ENCODE assay signal across 12 cellular contexts in the genomic region with DNA sequence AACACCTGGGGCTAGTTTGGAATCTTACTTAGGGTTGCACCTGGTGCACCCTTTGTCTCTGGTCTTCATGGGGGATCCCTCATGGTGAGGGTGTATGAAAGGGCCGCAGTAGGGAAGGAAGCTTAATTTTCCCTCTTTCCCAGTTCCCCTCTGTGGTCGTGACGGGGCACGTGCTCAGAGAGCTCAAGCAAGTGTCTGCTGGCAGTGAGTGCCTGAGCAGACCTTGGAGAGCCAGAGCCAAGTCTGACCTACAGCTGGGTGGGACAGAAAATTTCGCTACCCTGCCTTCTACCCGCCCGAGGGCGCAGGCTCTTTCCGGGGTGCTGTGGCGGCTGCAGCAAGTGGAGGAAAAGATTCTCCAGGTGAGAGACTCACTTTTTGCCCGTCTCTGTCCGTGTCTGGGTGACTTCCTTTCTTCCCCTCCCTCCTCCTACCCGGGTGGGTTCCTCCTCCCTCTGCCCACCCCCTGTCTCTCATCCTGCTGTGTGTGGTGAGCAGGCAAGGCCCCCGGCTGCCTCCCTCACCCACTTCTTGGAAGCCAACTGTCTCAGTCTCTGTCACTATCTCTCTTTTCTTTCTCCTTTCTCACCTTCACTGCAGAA.
DNase-seq lines count a peak whose midpoint lies in the region; ATAC-seq lines count a peak whose summit lies in the region.
"Had no signal": no experiment of that assay in that cellular context is flagged by ENCODE, and none has a peak within 500 bp of the region (broad histone marks: within the 10 kb centered on the region; RNA-seq: fewer than 3 reads in every experiment).

No MANE protein-coding gene starts in this region.

- peaks cover 0 to 19% (median 0%) of the 10 kb centered on the region in 11 experiments; a peak in 2 of 22 replicates for H3K36me3 ChIP-seq in BLaER1 treated with 17β-estradiol and CSF1 and Interleukin-3, amounts not matched to agents 10 nM and 100 nM
- H3K36me3 ChIP-seq in KOPT-K1 (ENCODE audit: insufficient read depth, low read length): no peaks in the 10 kb centered on the region
- no peaks in the 10 kb centered on the region for H3K36me3 ChIP-seq in neuronal stem cell (replicated peaks in 1 of 2; ENCODE audit: control insufficient read depth in 2 of 2, insufficient read depth in 2 of 2, low read length in 2 of 2)

- no peaks in the 10 kb centered on the region for H4K20me1 ChIP-seq in BLaER1 treated with 17β-estradiol and CSF1 and Interleukin-3, amounts not matched to agents 10 nM and 100 nM

- no peak overlapping the region for H4K91ac ChIP-seq in neuronal stem cell (ENCODE audit: low read depth, low read length, poor library complexity)

- peaks cover 13 to 44% of the 10 kb centered on the region in 2 donors for H3K36me3 Mint-ChIP-seq in activated T-cell treated with anti-CD3 and anti-CD28 coated beads, Interleukin-2, amount 50 U/mL, for 72 hours (ENCODE audit: insufficient read depth in 2 of 2)

- no peak overlapping the region for H3K18ac ChIP-seq in neuronal stem cell (ENCODE audit: low read length)

- peaks cover 36 to 51% (median 45%) of the 10 kb centered on the region in 10 experiments for H3K4me1 ChIP-seq in BLaER1 treated with 17β-estradiol and CSF1 and Interleukin-3, amounts not matched to agents 10 nM and 100 nM
- peaks cover 0 to 2% of the 10 kb centered on the region in 2 donors for H3K4me1 ChIP-seq in neuronal stem cell (ENCODE audit: control insufficient read depth in 2 of 2, insufficient read depth in 1 of 2, low read depth in 1 of 2, low read length in 2 of 2)

- H3K4me3 ChIP-seq in BLaER1 treated with 17β-estradiol and CSF1 and Interleukin-3, amounts not matched to agents 10 nM and 100 nM: no peak overlapping the region
- H3K4me3 ChIP-seq in neuronal stem cell (ENCODE audit: low read length in 2 of 2): no peak overlapping the region
- H3K4me3 ChIP-seq: cardiac muscle cell, upper lobe of right lung had no signal

- H3K79me1 ChIP-seq in neuronal stem cell (ENCODE audit: low read depth, low read length): no peaks in the 10 kb centered on the region

- H3K14ac ChIP-seq in neuronal stem cell (ENCODE audit: low read length): no peak overlapping the region

- no peak overlapping the region for H3K4ac ChIP-seq in neuronal stem cell (ENCODE audit: low read length)

- peak overlapping the region; percentile 51 to 67 for H3K4me3 Mint-ChIP-seq in activated T-cell treated with anti-CD3 and anti-CD28 coated beads, Interleukin-2, amount 50 U/mL, for 72 hours
- H3K4me3 Mint-ChIP-seq: CD14-positive monocyte had no signal

- H2BK12ac ChIP-seq in neuronal stem cell (ENCODE audit: low read length): no peak overlapping the region

- peak overlapping the region; percentile 37 to 65 (median 59) for H3K4me2 ChIP-seq in BLaER1 treated with 17β-estradiol and CSF1 and Interleukin-3, amounts not matched to agents 10 nM and 100 nM
- no peak overlapping the region for H3K4me2 ChIP-seq in neuronal stem cell (ENCODE audit: insufficient read depth, low read length, poor library complexity, severe bottlenecking)

- no peaks in the 10 kb centered on the region for H3K9me3 Mint-ChIP-seq in activated T-cell treated with anti-CD3 and anti-CD28 coated beads, Interleukin-2, amount 50 U/mL, for 72 hours
- H3K9me3 Mint-ChIP-seq: CD14-positive monocyte had no signal

- peak; percentile 45 to 61 for ATAC-seq in activated T-cell treated with anti-CD3 and anti-CD28 coated beads, Interleukin-2, amount 50 U/mL, for 72 hours (replicated peaks in 1 of 2)
- ATAC-seq in Right ventricle myocardium inferior: no peak
- ATAC-seq: upper lobe of right lung had no signal

- peaks cover 39% of the 10 kb centered on the region for H3K4me1 Mint-ChIP-seq in activated T-cell treated with anti-CD3 and anti-CD28 coated beads, Interleukin-2, amount 50 U/mL, for 72 hours (ENCODE audit: low read depth)

- no peak overlapping the region for H2AFZ ChIP-seq in neuronal stem cell (ENCODE audit: low read length)

- intact Hi-C loops in Right ventricle myocardium inferior (cut with DNase I): no loop called here

- 0 out of 22 replicates have a peak overlapping the region, but pooled peaks of 1 of the 11 experiments have one; percentile 5 for H3K9ac ChIP-seq in BLaER1 treated with 17β-estradiol and CSF1 and Interleukin-3, amounts not matched to agents 10 nM and 100 nM
- H3K9ac ChIP-seq in neuronal stem cell (ENCODE audit: low read depth, low read length, poor library complexity): no peak overlapping the region

- H4K8ac ChIP-seq in neuronal stem cell (ENCODE audit: low read depth, low read length): no peak overlapping the region

- H2BK5ac ChIP-seq in neuronal stem cell (ENCODE audit: low read length): no peak overlapping the region

- peak in 1 of 2 donors; percentile 21 for DNase-seq in activated T-cell treated with anti-CD3 and anti-CD28 coated beads, Interleukin-2, amount 50 U/mL, for 72 hours
- no peak for DNase-seq in neuronal stem cell (ENCODE audit: low spot score)
- no peak for DNase-seq in NCI-H524 (lab: John Stamatoyannopoulos, UW)
- no peak for DNase-seq in Right ventricle myocardium inferior (ENCODE audit: missing footprints)
- no peak for DNase-seq in C1 segment of cervical spinal cord (lab: John Stamatoyannopoulos, UW)
- no peak for DNase-seq in SW480 (ENCODE audit: low spot score)
- DNase-seq: NCI-H1694 treated with DMSO at 0.1 percent for 48 hours, upper lobe of right lung had no signal

- H3K27ac Mint-ChIP-seq in activated T-cell treated with anti-CD3 and anti-CD28 coated beads, Interleukin-2, amount 50 U/mL, for 72 hours: peak overlapping the region; percentile 47
- H3K27ac Mint-ChIP-seq: CD14-positive monocyte had no signal

- no CpG with 5 or more reads among the region's 14 CpGs for WGBS in neuronal stem cell (ENCODE audit: extremely low coverage in 2 of 2, insufficient read length in 2 of 2, insufficient replicate concordance in 1 of 2), 2 donors

- no peak overlapping the region for H3K23ac ChIP-seq in neuronal stem cell (ENCODE audit: low read depth, low read length, poor library complexity)

- H2AK5ac ChIP-seq in neuronal stem cell (ENCODE audit: low read depth, low read length): peak overlapping the region; percentile 25

- no peaks in the 10 kb centered on the region for H3K9me3 ChIP-seq in BLaER1 treated with 17β-estradiol and CSF1 and Interleukin-3, amounts not matched to agents 10 nM and 100 nM (replicated peaks in 1 of 11)
- no peaks in the 10 kb centered on the region for H3K9me3 ChIP-seq in KOPT-K1 (ENCODE audit: insufficient read depth, low read length, poor library complexity, severe bottlenecking)
- no peaks in the 10 kb centered on the region for H3K9me3 ChIP-seq in neuronal stem cell (replicated peaks in 1 of 2; ENCODE audit: control insufficient read depth in 2 of 2, insufficient read depth in 1 of 2, low read depth in 1 of 2, low read length in 2 of 2)
- H3K9me3 ChIP-seq: upper lobe of right lung had no signal

- H2BK15ac ChIP-seq in neuronal stem cell (ENCODE audit: low read length): no peak overlapping the region

- H3K27ac ChIP-seq in BLaER1 treated with 17β-estradiol and CSF1 and Interleukin-3, amounts not matched to agents 10 nM and 100 nM: no peak overlapping the region; a peak in 1 of 22 replicates
- H3K27ac ChIP-seq in KOPT-K1 (ENCODE audit: low read depth, low read length, poor library complexity, severe bottlenecking): peak overlapping the region; percentile 65
- no peak overlapping the region for H3K27ac ChIP-seq in neuronal stem cell (replicated peaks; ENCODE audit: low read length)
- H3K27ac ChIP-seq: cardiac muscle cell, upper lobe of right lung had no signal

- no peak overlapping the region for H2BK120ac ChIP-seq in neuronal stem cell (ENCODE audit: low read depth, low read length)

- no peaks in the 10 kb centered on the region for H3K27me3 Mint-ChIP-seq in activated T-cell treated with anti-CD3 and anti-CD28 coated beads, Interleukin-2, amount 50 U/mL, for 72 hours (ENCODE audit: low read depth)

- H3K27me3 ChIP-seq in BLaER1 treated with 17β-estradiol and CSF1 and Interleukin-3, amounts not matched to agents 10 nM and 100 nM: no peaks in the 10 kb centered on the region
- H3K27me3 ChIP-seq in neuronal stem cell (ENCODE audit: control insufficient read depth in 3 of 3, insufficient read depth in 3 of 3, low read depth in 1 of 3, low read length in 3 of 3): peaks cover 0 to 3% (median 0%) of the 10 kb centered on the region in 3 experiments
- H3K27me3 ChIP-seq: cardiac muscle cell, upper lobe of right lung had no signal
